8 cellular contexts compared by ENCODE assay signal in the genomic region with DNA sequence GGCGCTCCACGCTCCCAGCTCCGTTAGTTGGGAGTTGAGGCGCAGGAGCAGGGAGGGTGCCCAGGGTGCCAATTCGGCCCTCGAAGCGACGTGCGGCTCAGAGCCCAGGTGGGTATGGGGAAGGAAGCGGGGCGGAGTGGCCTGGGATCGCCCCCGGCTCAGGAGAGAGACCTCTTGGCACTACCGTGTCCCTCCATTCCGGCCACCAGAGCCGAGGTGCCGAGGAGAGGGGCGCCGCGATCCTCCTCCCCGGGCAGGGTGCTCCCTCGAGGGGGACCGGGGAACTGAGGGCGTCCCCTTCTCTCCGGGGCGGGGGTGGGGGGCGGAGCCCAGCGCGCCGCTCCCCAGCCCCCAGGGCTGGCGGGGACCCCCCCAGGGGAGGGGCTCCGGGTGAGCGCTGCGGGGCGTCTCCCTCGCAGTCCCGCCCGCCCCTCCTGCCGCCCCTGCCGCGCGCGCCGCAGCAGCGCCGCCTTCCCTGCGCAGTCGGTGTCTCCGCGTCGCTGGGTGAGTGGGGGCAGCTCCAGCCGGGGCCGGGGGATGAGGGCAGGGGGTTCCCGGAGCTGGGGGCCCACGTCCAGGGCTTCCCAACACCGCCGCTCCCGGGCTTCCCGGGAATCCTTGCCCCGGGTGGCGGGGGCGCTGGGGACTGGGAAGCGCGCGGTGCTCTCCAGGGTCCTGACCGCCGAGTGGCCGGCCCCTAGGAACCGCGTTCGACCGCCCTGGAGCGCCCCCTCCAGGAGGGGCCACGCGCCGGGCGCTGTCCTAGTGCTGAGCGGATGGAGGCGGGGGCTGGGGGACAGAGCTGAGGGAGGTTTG. TPM values are rescaled to one million over a fixed set of nuclear protein-coding genes. Genes with fewer than 3 reads are reported as not detected.
A peak's percentile ranks its signal among the peaks of the same experiment; 100 is the strongest.
DNase-seq lines count a peak whose midpoint lies in the region; ATAC-seq and TF ChIP-seq lines count a peak whose summit lies in the region.

A gene (plus strand): TSS at position 480 of the 816 bp plus-strand sequence. CDS start 2,408 bp downstream, outside the sequence.

- POLR2A ChIA-PET in Caco-2 (lab: Charles Lee) = interaction anchor here (0.7 kb wide), 1 partner anchor 106 kb away, joined by 4 read pairs; no protein-coding TSS in a partner anchor

- H3K27ac ChIP-seq in HUES48 (ENCODE audit: low read depth, low read length) = no peak within 1 kb of the TSS
- no peak within 1 kb of the TSS for H3K27ac ChIP-seq in esophagus muscularis mucosa (replicated peaks in 1 of 4)

- H3K36me3 Mint-ChIP-seq in Caco-2 (ENCODE audit: insufficient read depth, unreplicated experiment) = peaks cover 4% of the 10 kb centered on the region
- no peaks in the 10 kb centered on the region for H3K36me3 Mint-ChIP-seq in natural killer cell treated with Interleukin-12 subunit alpha and Interleukin-12 subunit beta and Interleukin-15 and Interleukin-18, amount 100 ng/mL, for 72 hours

- H3K9me3 Mint-ChIP-seq in Caco-2 (ENCODE audit: unreplicated experiment) = no peaks in the 10 kb centered on the region
- H3K9me3 Mint-ChIP-seq in natural killer cell treated with Interleukin-12 subunit alpha and Interleukin-12 subunit beta and Interleukin-15 and Interleukin-18, amount 100 ng/mL, for 72 hours = no peaks in the 10 kb centered on the region

- CTCF ChIA-PET in Caco-2 (lab: Charles Lee) = no interaction called here

- TF ChIP-seq EP300 in esophagus muscularis mucosa (IDR thresholded peaks at IDR 0.05) = no peak

- H3K4me1 ChIP-seq in Caco-2 (no peaks in the 10 kb centered on the region), HUES48 (ENCODE audit: control insufficient read depth, insufficient read depth, low read length) (peaks cover 5% of the 10 kb centered on the region; the same call in 1 of the 2 replicates), esophagus muscularis mucosa (peaks cover 15 to 29% (median 22%) of the 10 kb centered on the region in 4 donors)

- no peaks in the 10 kb centered on the region for H3K9me3 ChIP-seq in Caco-2
- H3K9me3 ChIP-seq in HUES48 (ENCODE audit: control insufficient read depth, insufficient read depth, low read length) = no peaks in the 10 kb centered on the region
- H3K9me3 ChIP-seq in esophagus muscularis mucosa = no peaks in the 10 kb centered on the region

- peak; percentile 53 to 83 for DNase-seq in Caco-2
- peak; percentile 80 for DNase-seq in UCSD-AML1 (lab: John Stamatoyannopoulos, UW; ENCODE audit: unreplicated experiment)
- no peak for DNase-seq in esophagus muscularis mucosa (ENCODE audit: extremely low spot score)
- DNase-seq in natural killer cell treated with Interleukin-12 subunit alpha and Interleukin-12 subunit beta and Interleukin-15 and Interleukin-18, amount 100 ng/mL, for 72 hours (ENCODE audit: low spot score) = no peak
- no peak for DNase-seq in NCI-H446 (lab: John Stamatoyannopoulos, UW)
- no peak for DNase-seq in HT-29 (ENCODE audit: low spot score)

- H3K27me3 ChIP-seq in Caco-2 (replicated peaks; ENCODE audit: control insufficient read depth, insufficient read depth, low read length) (no peaks in the 10 kb centered on the region), HUES48 (ENCODE audit: control insufficient read depth, insufficient read depth, low read length) (peaks cover 56% of the 10 kb centered on the region), esophagus muscularis mucosa (peaks cover 8 to 74% (median 28%) of the 10 kb centered on the region in 4 donors)

- H3K36me3 ChIP-seq in Caco-2 (ENCODE audit: control insufficient read depth, insufficient read depth, low read length) = no peaks in the 10 kb centered on the region
- no peaks in the 10 kb centered on the region for H3K36me3 ChIP-seq in HUES48 (ENCODE audit: control insufficient read depth, insufficient read depth, low read length)
- H3K36me3 ChIP-seq in esophagus muscularis mucosa = no peaks in the 10 kb centered on the region

- peak; percentile 62 to 87 for TF ChIP-seq CTCF in Caco-2 (IDR thresholded peaks at IDR 0.05; ENCODE audit: insufficient read depth in 1 of 2, low read depth in 1 of 2, low read length in 1 of 2, severe bottlenecking in 1 of 2, unreplicated experiment in 1 of 2)
- TF ChIP-seq CTCF in esophagus muscularis mucosa (IDR thresholded peaks at IDR 0.05) = peak in 2 of 3 experiments; percentile 13 to 21

- no peak within 1 kb of the TSS for H3K9ac ChIP-seq in HUES48 (ENCODE audit: low read depth, low read length)

- H3K4me3 Mint-ChIP-seq in Caco-2 (ENCODE audit: unreplicated experiment) = peak within 1 kb of the TSS; percentile 48
- peak within 1 kb of the TSS; percentile 50 for H3K4me3 Mint-ChIP-seq in natural killer cell treated with Interleukin-12 subunit alpha and Interleukin-12 subunit beta and Interleukin-15 and Interleukin-18, amount 100 ng/mL, for 72 hours

- H3K27me3 Mint-ChIP-seq in Caco-2 (ENCODE audit: insufficient read depth, unreplicated experiment) = peaks cover 3% of the 10 kb centered on the region
- H3K27me3 Mint-ChIP-seq in natural killer cell treated with Interleukin-12 subunit alpha and Interleukin-12 subunit beta and Interleukin-15 and Interleukin-18, amount 100 ng/mL, for 72 hours = peaks cover 47 to 49% of the 10 kb centered on the region in 2 donors

- H3K4me1 Mint-ChIP-seq in Caco-2 (ENCODE audit: low read depth, unreplicated experiment) = no peaks in the 10 kb centered on the region
- H3K4me1 Mint-ChIP-seq in natural killer cell treated with Interleukin-12 subunit alpha and Interleukin-12 subunit beta and Interleukin-15 and Interleukin-18, amount 100 ng/mL, for 72 hours (ENCODE audit: low read depth in 2 of 2) = peaks cover 6 to 12% of the 10 kb centered on the region in 2 donors

- ATAC-seq in natural killer cell treated with Interleukin-12 subunit alpha and Interleukin-12 subunit beta and Interleukin-15 and Interleukin-18, amount 100 ng/mL, for 72 hours = peak; percentile 73 to 80
- ATAC-seq in GM18868 (IDR thresholded peaks at IDR 0.05; ENCODE audit: unreplicated experiment) = no peak

- intact Hi-C loops in Caco-2 (cut with micrococcal nuclease; ENCODE audit: unreplicated experiment) (no loop called here), esophagus muscularis mucosa (cut with DNase I) (no loop called here)

- BruUV-seq in Caco-2 (replicated peaks; lab: Mats Ljungman, UMichigan) = no TSS peak

- 28% methylated on average over 10 of the region's 79 CpGs for WGBS in esophagus muscularis mucosa

- no peak for TF ChIP-seq POLR2A in esophagus muscularis mucosa (IDR thresholded peaks at IDR 0.05; ENCODE audit: low read depth)

- no peak within 1 kb of the TSS for H3K27ac Mint-ChIP-seq in Caco-2 (ENCODE audit: unreplicated experiment)
- no peak within 1 kb of the TSS for H3K27ac Mint-ChIP-seq in natural killer cell treated with Interleukin-12 subunit alpha and Interleukin-12 subunit beta and Interleukin-15 and Interleukin-18, amount 100 ng/mL, for 72 hours

- H3K4me3 ChIP-seq in Caco-2 (ENCODE audit: low read depth, low read length) (peak within 1 kb of the TSS; percentile 21), HUES48 (ENCODE audit: low read depth, low read length) (peak within 1 kb of the TSS; percentile 56), esophagus muscularis mucosa (peak within 1 kb of the TSS; percentile 26 to 42 (median 28))

RNA-seq across cellular contexts. Expression of the gene that starts here (rescaled TPM):
- total RNA-seq in Caco-2 (2022) (0.53 TPM in 1 of 2 replicates, not detected in the other), esophagus muscularis mucosa (under 1 TPM in 1 of 4 donors, not detected in 3; 0.23 TPM)
- under 1 TPM in 1 of 2 donors, not detected in 1; 0.38 TPM for total RNA-seq in natural killer cell treated with Interleukin-12 subunit alpha and Interleukin-12 subunit beta and Interleukin-15 and Interleukin-18, amount 100 ng/mL, for 72 hours
- total RNA-seq in HT-29 (2014; rRNA removed; shearing (Covaris generic)) = 0.79 and 2.4 TPM in 2 replicates

Comparison
In these comparisons a context has a peak if more than half of its experiments do, and no peak if none do; other contexts are left out.
1. Peak in DNase-seq and H3K4me3 ChIP-seq in Caco-2; RNA of the gene not detected or under 1 TPM.
2. Peak in ATAC-seq in natural killer cell treated with Interleukin-12 subunit alpha and Interleukin-12 subunit beta and Interleukin-15 and Interleukin-18, amount 100 ng/mL, for 72 hours; RNA of the gene not detected or under 1 TPM.